21 cellular contexts compared by ENCODE assay signal in genomic region chr21:42843021-42843420, GRCh38.
"Had no signal": no experiment of that assay in that cellular context is flagged by ENCODE, and none has a peak within 500 bp of the region (broad histone marks: within the 10 kb centered on the region; RNA-seq: fewer than 3 reads in every experiment).

No MANE protein-coding gene starts in this region.

- ATAC-seq: activated CD4-positive, CD25-positive, alpha-beta regulatory T cell treated with anti-CD3 and anti-CD28 coated beads, Interleukin-2, amount 50 U/mL, for 24 hours; activated T-helper 17 cell treated with anti-CD3 and anti-CD28 coated beads, Interleukin-2, amount 50 U/mL, for 72 hours; effector memory CD8-positive, alpha-beta T cell; foreskin keratinocyte; natural killer cell had no signal

- H3K4me3 ChIP-seq: cardiac muscle cell, skin epidermis, stomach had no signal

- H3K9me3 Mint-ChIP-seq: activated naive CD8-positive, alpha-beta T cell treated with anti-CD3 and anti-CD28 coated beads for 36 hours; activated T-helper 17 cell treated with anti-CD3 and anti-CD28 coated beads, Interleukin-2, amount 50 U/mL, for 72 hours; effector memory CD8-positive, alpha-beta T cell; natural killer cell; T-helper 1 cell treated with Interleukin-12 subunit alpha and Interleukin-12 subunit beta and Interleukin-4 antibody, amounts not matched to agents 30 μg/mL and 1 μg/mL, for 36 hours had no signal

- H3K4me1 Mint-ChIP-seq: activated T-helper 17 cell treated with anti-CD3 and anti-CD28 coated beads, Interleukin-2, amount 50 U/mL, for 72 hours had no signal

- H3K36me3 Mint-ChIP-seq: natural killer cell had no signal

- H3K27me3 ChIP-seq: cardiac muscle cell, foreskin keratinocyte, neutrophil, stomach had no signal

- H3K27me3 Mint-ChIP-seq: activated naive CD8-positive, alpha-beta T cell treated with anti-CD3 and anti-CD28 coated beads for 36 hours; activated T-helper 17 cell treated with anti-CD3 and anti-CD28 coated beads, Interleukin-2, amount 50 U/mL, for 72 hours; effector memory CD8-positive, alpha-beta T cell had no signal

- H3K4me3 Mint-ChIP-seq: activated naive CD8-positive, alpha-beta T cell treated with anti-CD3 and anti-CD28 coated beads for 36 hours; activated T-helper 17 cell treated with anti-CD3 and anti-CD28 coated beads, Interleukin-2, amount 50 U/mL, for 72 hours; effector memory CD8-positive, alpha-beta T cell; natural killer cell; T-helper 1 cell treated with Interleukin-12 subunit alpha and Interleukin-12 subunit beta and Interleukin-4 antibody, amounts not matched to agents 30 μg/mL and 1 μg/mL, for 36 hours had no signal

- H3K4me1 ChIP-seq: foreskin keratinocyte had no signal

- H3K27ac ChIP-seq: cardiac muscle cell, epithelial cell of prostate, foreskin keratinocyte, neutrophil, skin epidermis, stomach had no signal

- H3K27ac Mint-ChIP-seq: activated naive CD8-positive, alpha-beta T cell treated with anti-CD3 and anti-CD28 coated beads for 36 hours; activated T-helper 17 cell treated with anti-CD3 and anti-CD28 coated beads, Interleukin-2, amount 50 U/mL, for 72 hours; effector memory CD8-positive, alpha-beta T cell; natural killer cell; T-helper 1 cell treated with Interleukin-12 subunit alpha and Interleukin-12 subunit beta and Interleukin-4 antibody, amounts not matched to agents 30 μg/mL and 1 μg/mL, for 36 hours had no signal

- DNase-seq: activated CD4-positive, alpha-beta T cell treated with anti-CD3 and anti-CD28 coated beads, Interleukin-2, amount 50 U/mL, for 1 hour; activated naive CD4-positive, alpha-beta T cell; activated naive CD8-positive, alpha-beta T cell treated with anti-CD3 and anti-CD28 coated beads for 36 hours; activated T-cell treated with anti-CD3 and anti-CD28 coated beads, Interleukin-2, amount 50 U/mL, for 1 hour; amygdala; effector memory CD8-positive, alpha-beta T cell; foreskin keratinocyte; hypothalamus; mesendoderm; natural killer cell; stimulated activated CD4-positive, alpha-beta T cell treated with anti-CD3 and anti-CD28 coated beads, Interleukin-15, amount 100 ng/mL, for 24 hours; stimulated activated CD4-positive, alpha-beta T cell treated with anti-CD3 and anti-CD28 coated beads, Interleukin-2, amount 100 ng/mL, for 48 hours; stomach; trophoblast cell had no signal

- H3K9me3 ChIP-seq: neutrophil, stomach had no signal
